ENCODE assay signal across 15 cellular contexts in genomic region chr10:110430369-110431273, GRCh38.
DNase-seq lines count a peak whose midpoint lies in the region; ATAC-seq and TF ChIP-seq lines count a peak whose summit lies in the region.
"Had no signal": no experiment of that assay in that cellular context is flagged by ENCODE, and none has a peak within 500 bp of the region (broad histone marks: within the 10 kb centered on the region; RNA-seq: fewer than 3 reads in every experiment).

No MANE protein-coding gene starts in this region.

- H4K91ac ChIP-seq in mesenchymal stem cell (ENCODE audit: low read length), result no peak overlapping the region

- no peaks in the 10 kb centered on the region for H3K36me3 Mint-ChIP-seq in chondrocyte (ENCODE audit: low read depth)
- H3K36me3 Mint-ChIP-seq: naive thymus-derived CD4-positive, alpha-beta T cell had no signal

- no peak overlapping the region for H3K27ac Mint-ChIP-seq in chondrocyte (ENCODE audit: unreplicated experiment)
- H3K27ac Mint-ChIP-seq: naive thymus-derived CD4-positive, alpha-beta T cell had no signal

- H3K27me3 Mint-ChIP-seq in chondrocyte (ENCODE audit: low read depth), result no peaks in the 10 kb centered on the region
- H3K27me3 Mint-ChIP-seq: naive thymus-derived CD4-positive, alpha-beta T cell had no signal

- no peaks in the 10 kb centered on the region for H3K79me1 ChIP-seq in mesenchymal stem cell (replicated peaks; ENCODE audit: low read length, poor library complexity, severe bottlenecking)

- H3K18ac ChIP-seq in mesenchymal stem cell (ENCODE audit: low read depth in 1 of 2, low read length in 2 of 2), result peak overlapping the region in 1 of 2 experiments; percentile 11

- WGBS in mesenchymal stem cell, result 96% methylated on average over 13 of the region's 13 CpGs

- H3K36me3 ChIP-seq in BLaER1 treated with 17β-estradiol and CSF1 and Interleukin-3, amounts not matched to agents 10 nM and 100 nM, result no peaks in the 10 kb centered on the region
- no peaks in the 10 kb centered on the region for H3K36me3 ChIP-seq in mesenchymal stem cell (ENCODE audit: control insufficient read depth in 1 of 2, insufficient read depth in 2 of 2, low read depth in 1 of 2, low read length in 2 of 2)

- H4K8ac ChIP-seq in mesenchymal stem cell (ENCODE audit: low read length), result no peak overlapping the region

- no peak overlapping the region for H3K9ac ChIP-seq in BLaER1 treated with 17β-estradiol and CSF1 and Interleukin-3, amounts not matched to agents 10 nM and 100 nM
- no peak overlapping the region for H3K9ac ChIP-seq in mesenchymal stem cell (ENCODE audit: low read length)

- no peak overlapping the region for H3K4me3 ChIP-seq in BLaER1 treated with 17β-estradiol and CSF1 and Interleukin-3, amounts not matched to agents 10 nM and 100 nM
- no peak overlapping the region for H3K4me3 ChIP-seq in mesenchymal stem cell (ENCODE audit: insufficient read depth in 1 of 2, low read depth in 1 of 2, low read length in 2 of 2)
- H3K4me3 ChIP-seq: SK-N-MC had no signal

- DNase-seq in H4 (ENCODE audit: low spot score), result peak; percentile 60
- peak; percentile 41 for DNase-seq in chondrocyte (ENCODE audit: low spot score)
- DNase-seq in mesenchymal stem cell, result no peak
- DNase-seq in NAMALWA (ENCODE audit: low spot score), result no peak
- no peak for DNase-seq in occipital lobe (lab: John Stamatoyannopoulos, UW)
- DNase-seq: activated gamma-delta T cell; DMS79 treated with DMSO at 0.1 percent for 48 hours; naive thymus-derived CD4-positive, alpha-beta T cell; NCI-H2081; NCI-H524 had no signal

- peaks cover 7% of the 10 kb centered on the region for H3K9me3 Mint-ChIP-seq in chondrocyte (ENCODE audit: low read depth)
- H3K9me3 Mint-ChIP-seq: dendritic cell treated with granulocyte-macrophage colony-stimulating factor and Interleukin-4, amounts not matched to agents 40 ng/mL and 50 ng/mL, for 4 days had no signal

- peaks cover 30% of the 10 kb centered on the region for H3K4me1 Mint-ChIP-seq in chondrocyte (ENCODE audit: low read depth)

- no peak overlapping the region for H3K4ac ChIP-seq in mesenchymal stem cell (ENCODE audit: low read depth in 1 of 2, low read length in 2 of 2)

- H2BK15ac ChIP-seq in mesenchymal stem cell (ENCODE audit: low read depth, poor library complexity, severe bottlenecking), result no peak overlapping the region

- H3K4me3 Mint-ChIP-seq in chondrocyte (ENCODE audit: unreplicated experiment), result no peak overlapping the region
- H3K4me3 Mint-ChIP-seq: dendritic cell treated with granulocyte-macrophage colony-stimulating factor and Interleukin-4, amounts not matched to agents 40 ng/mL and 50 ng/mL, for 4 days; naive thymus-derived CD4-positive, alpha-beta T cell had no signal

- H2AK5ac ChIP-seq in mesenchymal stem cell (ENCODE audit: low read length, severe bottlenecking), result peak overlapping the region; percentile 43

- no peak overlapping the region for H2BK12ac ChIP-seq in mesenchymal stem cell (ENCODE audit: low read length in 2 of 2)

- peak overlapping the region; percentile 40 to 73 (median 66) for H3K4me2 ChIP-seq in BLaER1 treated with 17β-estradiol and CSF1 and Interleukin-3, amounts not matched to agents 10 nM and 100 nM
- no peak overlapping the region for H3K4me2 ChIP-seq in mesenchymal stem cell (ENCODE audit: low read length, poor library complexity, severe bottlenecking)

- H2AFZ ChIP-seq in mesenchymal stem cell (ENCODE audit: low read depth, low read length), result no peak overlapping the region

- H3K27me3 ChIP-seq in BLaER1 treated with 17β-estradiol and CSF1 and Interleukin-3, amounts not matched to agents 10 nM and 100 nM, result no peaks in the 10 kb centered on the region
- peaks cover 0 to 3% of the 10 kb centered on the region in 2 experiments for H3K27me3 ChIP-seq in mesenchymal stem cell (ENCODE audit: control insufficient read depth in 1 of 2, insufficient read depth in 1 of 2, low read length in 2 of 2)

- H3K23ac ChIP-seq in mesenchymal stem cell (ENCODE audit: low read length in 2 of 2), result no peak overlapping the region

- no peak for TF ChIP-seq CTCF in chondrocyte (IDR thresholded peaks at IDR 0.05)

- ATAC-seq in HG02623 (IDR thresholded peaks at IDR 0.05; ENCODE audit: unreplicated experiment) (no peak), GM18517 (IDR thresholded peaks at IDR 0.05; ENCODE audit: unreplicated experiment) (no peak)
- ATAC-seq: naive thymus-derived CD4-positive, alpha-beta T cell had no signal

- H3K4me1 ChIP-seq in BLaER1 treated with 17β-estradiol and CSF1 and Interleukin-3, amounts not matched to agents 10 nM and 100 nM, result peaks cover 35 to 82% (median 64%) of the 10 kb centered on the region in 10 experiments
- H3K4me1 ChIP-seq in mesenchymal stem cell (ENCODE audit: control insufficient read depth, insufficient read depth, low read depth, low read length), result peaks cover 14% of the 10 kb centered on the region

- no peak overlapping the region for H2BK5ac ChIP-seq in mesenchymal stem cell (ENCODE audit: low read depth, low read length, poor library complexity, severe bottlenecking)

- H4K20me1 ChIP-seq in BLaER1 treated with 17β-estradiol and CSF1 and Interleukin-3, amounts not matched to agents 10 nM and 100 nM, result no peaks in the 10 kb centered on the region

- H3K27ac ChIP-seq in BLaER1 treated with 17β-estradiol and CSF1 and Interleukin-3, amounts not matched to agents 10 nM and 100 nM, result peak overlapping the region in 2 of 11 experiments; percentile 8 to 17; a peak in 3 of 22 replicates
- H3K27ac ChIP-seq in mesenchymal stem cell (ENCODE audit: low read length, poor library complexity, severe bottlenecking), result no peak overlapping the region
- H3K27ac ChIP-seq: SK-N-MC had no signal

- peaks cover 0 to 10% (median 0%) of the 10 kb centered on the region in 11 experiments; a peak in 2 of 22 replicates for H3K9me3 ChIP-seq in BLaER1 treated with 17β-estradiol and CSF1 and Interleukin-3, amounts not matched to agents 10 nM and 100 nM (replicated peaks in 1 of 11)
- no peaks in the 10 kb centered on the region for H3K9me3 ChIP-seq in mesenchymal stem cell (ENCODE audit: control insufficient read depth, low read length)

- H3K14ac ChIP-seq in mesenchymal stem cell (ENCODE audit: low read length in 2 of 2), result no peak overlapping the region

- H2BK120ac ChIP-seq in mesenchymal stem cell (ENCODE audit: low read depth, low read length), result no peak overlapping the region

Comparison
In these comparisons a context has a peak if more than half of its experiments do, and no peak if none do; other contexts are left out.
1. DNase-seq: peak in H4 (single experiment) and chondrocyte (single experiment); none in mesenchymal stem cell (single experiment), NAMALWA (single experiment) and occipital lobe (single experiment).